Comparison of ENCODE assay signal across 1 cellular context in the genomic region with DNA sequence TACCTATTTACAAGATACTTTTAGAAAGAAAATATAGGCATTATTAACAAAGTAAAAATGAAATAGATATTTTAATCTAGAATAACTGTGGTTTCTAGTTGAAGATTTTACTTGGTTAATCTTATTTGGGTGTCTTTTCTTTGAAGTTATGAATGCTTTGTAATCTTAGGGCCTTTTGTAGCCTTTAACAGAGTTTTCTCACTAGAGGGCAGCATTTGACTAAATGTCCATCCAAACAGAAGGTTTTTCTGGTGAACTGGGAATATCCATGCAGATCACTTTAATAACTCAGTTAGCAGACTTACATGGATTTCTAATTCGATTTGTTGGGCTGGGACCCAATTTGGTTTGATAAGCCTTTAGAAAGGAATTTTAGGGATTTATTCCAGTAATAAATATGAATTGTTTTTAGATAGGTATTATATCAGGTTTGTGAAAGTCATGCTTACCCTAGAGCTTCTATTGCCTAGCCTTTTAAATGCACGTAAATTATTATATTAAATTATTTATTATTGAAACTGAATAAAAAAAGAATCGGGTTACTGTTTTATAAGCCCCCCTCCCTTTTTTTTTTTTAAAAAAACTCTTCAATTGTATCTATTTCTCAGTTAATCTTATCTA.
TF ChIP-seq lines count a peak whose summit lies in the region.

No MANE protein-coding gene starts in this region.

TF ChIP-seq in SK-N-SH treated with all-trans-retinoic acid at 6 μM for 48 hours, 23 proteins besides CTCF, POLR2A, EP300 and RAD21 (continued from another document):
- TF ChIP-seq, protein P1, sequence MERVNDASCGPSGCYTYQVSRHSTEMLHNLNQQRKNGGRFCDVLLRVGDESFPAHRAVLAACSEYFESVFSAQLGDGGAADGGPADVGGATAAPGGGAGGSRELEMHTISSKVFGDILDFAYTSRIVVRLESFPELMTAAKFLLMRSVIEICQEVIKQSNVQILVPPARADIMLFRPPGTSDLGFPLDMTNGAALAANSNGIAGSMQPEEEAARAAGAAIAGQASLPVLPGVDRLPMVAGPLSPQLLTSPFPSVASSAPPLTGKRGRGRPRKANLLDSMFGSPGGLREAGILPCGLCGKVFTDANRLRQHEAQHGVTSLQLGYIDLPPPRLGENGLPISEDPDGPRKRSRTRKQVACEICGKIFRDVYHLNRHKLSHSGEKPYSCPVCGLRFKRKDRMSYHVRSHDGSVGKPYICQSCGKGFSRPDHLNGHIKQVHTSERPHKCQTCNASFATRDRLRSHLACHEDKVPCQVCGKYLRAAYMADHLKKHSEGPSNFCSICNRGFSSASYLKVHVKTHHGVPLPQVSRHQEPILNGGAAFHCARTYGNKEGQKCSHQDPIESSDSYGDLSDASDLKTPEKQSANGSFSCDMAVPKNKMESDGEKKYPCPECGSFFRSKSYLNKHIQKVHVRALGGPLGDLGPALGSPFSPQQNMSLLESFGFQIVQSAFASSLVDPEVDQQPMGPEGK (CRISPR knock-in tag; IDR thresholded peaks at IDR 0.05; ENCODE audit: borderline replicate concordance) = no peak
- TF ChIP-seq GLIS3 (CRISPR knock-in tag; IDR thresholded peaks at IDR 0.05) (no peak), ESRRG (CRISPR knock-in tag; IDR thresholded peaks at IDR 0.05) (no peak), ZNF565 (CRISPR knock-in tag; conservative IDR thresholded peaks at IDR 0.05; ENCODE audit: low read depth) (no peak), RARB (CRISPR knock-in tag; IDR thresholded peaks at IDR 0.05) (no peak), ZC3H10 (CRISPR knock-in tag; IDR thresholded peaks at IDR 0.05) (no peak), ZFP30 (CRISPR knock-in tag; IDR thresholded peaks at IDR 0.05) (no peak), OSR1 (CRISPR knock-in tag; IDR thresholded peaks at IDR 0.05) (no peak), ZNF70 (CRISPR knock-in tag; IDR thresholded peaks at IDR 0.05) (no peak), TOX (CRISPR knock-in tag; IDR thresholded peaks at IDR 0.05; ENCODE audit: borderline replicate concordance) (no peak), ZFP3 (CRISPR knock-in tag; IDR thresholded peaks at IDR 0.05) (no peak), TCF4 (CRISPR knock-in tag; IDR thresholded peaks at IDR 0.05; ENCODE audit: borderline replicate concordance) (no peak)
- TF ChIP-seq, protein P2, sequence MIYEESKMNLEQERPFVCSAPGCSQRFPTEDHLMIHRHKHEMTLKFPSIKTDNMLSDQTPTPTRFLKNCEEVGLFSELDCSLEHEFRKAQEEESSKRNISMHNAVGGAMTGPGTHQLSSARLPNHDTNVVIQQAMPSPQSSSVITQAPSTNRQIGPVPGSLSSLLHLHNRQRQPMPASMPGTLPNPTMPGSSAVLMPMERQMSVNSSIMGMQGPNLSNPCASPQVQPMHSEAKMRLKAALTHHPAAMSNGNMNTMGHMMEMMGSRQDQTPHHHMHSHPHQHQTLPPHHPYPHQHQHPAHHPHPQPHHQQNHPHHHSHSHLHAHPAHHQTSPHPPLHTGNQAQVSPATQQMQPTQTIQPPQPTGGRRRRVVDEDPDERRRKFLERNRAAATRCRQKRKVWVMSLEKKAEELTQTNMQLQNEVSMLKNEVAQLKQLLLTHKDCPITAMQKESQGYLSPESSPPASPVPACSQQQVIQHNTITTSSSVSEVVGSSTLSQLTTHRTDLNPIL (CRISPR knock-in tag; IDR thresholded peaks at IDR 0.05; ENCODE audit: low read depth) = no peak
- TF ChIP-seq, protein P3, sequence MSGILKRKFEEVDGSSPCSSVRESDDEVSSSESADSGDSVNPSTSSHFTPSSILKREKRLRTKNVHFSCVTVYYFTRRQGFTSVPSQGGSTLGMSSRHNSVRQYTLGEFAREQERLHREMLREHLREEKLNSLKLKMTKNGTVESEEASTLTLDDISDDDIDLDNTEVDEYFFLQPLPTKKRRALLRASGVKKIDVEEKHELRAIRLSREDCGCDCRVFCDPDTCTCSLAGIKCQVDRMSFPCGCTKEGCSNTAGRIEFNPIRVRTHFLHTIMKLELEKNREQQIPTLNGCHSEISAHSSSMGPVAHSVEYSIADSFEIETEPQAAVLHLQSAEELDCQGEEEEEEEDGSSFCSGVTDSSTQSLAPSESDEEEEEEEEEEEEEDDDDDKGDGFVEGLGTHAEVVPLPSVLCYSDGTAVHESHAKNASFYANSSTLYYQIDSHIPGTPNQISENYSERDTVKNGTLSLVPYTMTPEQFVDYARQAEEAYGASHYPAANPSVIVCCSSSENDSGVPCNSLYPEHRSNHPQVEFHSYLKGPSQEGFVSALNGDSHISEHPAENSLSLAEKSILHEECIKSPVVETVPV (CRISPR knock-in tag; IDR thresholded peaks at IDR 0.05) = no peak
TF ChIP-seq in SK-N-SH treated with all-trans-retinoic acid at 6 μM for 48 hours: peak in this region for 0.
